In genomic region chr2:209351636-209352035, GRCh38 we compare ENCODE assay signal across 2 cellular contexts.
TF ChIP-seq lines count a peak whose summit lies in the region.

No MANE protein-coding gene starts in this region.

TF ChIP-seq in HepG2, 621 proteins besides CTCF, POLR2A, EP300 and RAD21 (continued from another document):
- TF ChIP-seq ZBTB49 (CRISPR knock-in tag; IDR thresholded peaks at IDR 0.05; ENCODE audit: borderline replicate concordance) (no peak), ZEB1 (IDR thresholded peaks at IDR 0.05; ENCODE audit: insufficient replicate concordance, low read depth) (no peak), PPARG (CRISPR knock-in tag; conservative IDR thresholded peaks at IDR 0.05) (no peak), ZNF225 (CRISPR knock-in tag; IDR thresholded peaks at IDR 0.05) (no peak), ZC3H13 (CRISPR knock-in tag; IDR thresholded peaks at IDR 0.05) (no peak), KDM5A (IDR thresholded peaks at IDR 0.05; ENCODE audit: borderline replicate concordance, low read length) (no peak), ZNF382 (CRISPR knock-in tag; IDR thresholded peaks at IDR 0.05; ENCODE audit: borderline replicate concordance) (no peak)
- TF ChIP-seq, protein P1, sequence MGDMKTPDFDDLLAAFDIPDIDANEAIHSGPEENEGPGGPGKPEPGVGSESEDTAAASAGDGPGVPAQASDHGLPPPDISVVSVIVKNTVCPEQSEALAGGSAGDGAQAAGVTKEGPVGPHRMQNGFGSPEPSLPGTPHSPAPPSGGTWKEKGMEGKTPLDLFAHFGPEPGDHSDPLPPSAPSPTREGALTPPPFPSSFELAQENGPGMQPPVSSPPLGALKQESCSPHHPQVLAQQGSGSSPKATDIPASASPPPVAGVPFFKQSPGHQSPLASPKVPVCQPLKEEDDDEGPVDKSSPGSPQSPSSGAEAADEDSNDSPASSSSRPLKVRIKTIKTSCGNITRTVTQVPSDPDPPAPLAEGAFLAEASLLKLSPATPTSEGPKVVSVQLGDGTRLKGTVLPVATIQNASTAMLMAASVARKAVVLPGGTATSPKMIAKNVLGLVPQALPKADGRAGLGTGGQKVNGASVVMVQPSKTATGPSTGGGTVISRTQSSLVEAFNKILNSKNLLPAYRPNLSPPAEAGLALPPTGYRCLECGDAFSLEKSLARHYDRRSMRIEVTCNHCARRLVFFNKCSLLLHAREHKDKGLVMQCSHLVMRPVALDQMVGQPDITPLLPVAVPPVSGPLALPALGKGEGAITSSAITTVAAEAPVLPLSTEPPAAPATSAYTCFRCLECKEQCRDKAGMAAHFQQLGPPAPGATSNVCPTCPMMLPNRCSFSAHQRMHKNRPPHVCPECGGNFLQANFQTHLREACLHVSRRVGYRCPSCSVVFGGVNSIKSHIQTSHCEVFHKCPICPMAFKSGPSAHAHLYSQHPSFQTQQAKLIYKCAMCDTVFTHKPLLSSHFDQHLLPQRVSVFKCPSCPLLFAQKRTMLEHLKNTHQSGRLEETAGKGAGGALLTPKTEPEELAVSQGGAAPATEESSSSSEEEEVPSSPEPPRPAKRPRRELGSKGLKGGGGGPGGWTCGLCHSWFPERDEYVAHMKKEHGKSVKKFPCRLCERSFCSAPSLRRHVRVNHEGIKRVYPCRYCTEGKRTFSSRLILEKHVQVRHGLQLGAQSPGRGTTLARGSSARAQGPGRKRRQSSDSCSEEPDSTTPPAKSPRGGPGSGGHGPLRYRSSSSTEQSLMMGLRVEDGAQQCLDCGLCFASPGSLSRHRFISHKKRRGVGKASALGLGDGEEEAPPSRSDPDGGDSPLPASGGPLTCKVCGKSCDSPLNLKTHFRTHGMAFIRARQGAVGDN (CRISPR knock-in tag; IDR thresholded peaks at IDR 0.05): no peak

TF ChIP-seq in HEK293, 187 proteins besides CTCF, POLR2A, EP300 and RAD21 (continued from another document):
- no peak for TF ChIP-seq ZBTB26 (tag by site-specific recombination; optimal IDR thresholded peaks at IDR 0.05)
- peak; percentile 81 for TF ChIP-seq GLIS1 (tag by site-specific recombination; IDR thresholded peaks at IDR 0.05)
- TF ChIP-seq ZNF433 (tag by site-specific recombination; IDR thresholded peaks at IDR 0.05; ENCODE audit: low read depth): no peak
- TF ChIP-seq FEZF1 (tag by site-specific recombination; IDR thresholded peaks at IDR 0.05): peak; percentile 73
- no peak for TF ChIP-seq ZNF768 (tag by site-specific recombination; IDR thresholded peaks at IDR 0.05)
- TF ChIP-seq, protein P2, sequence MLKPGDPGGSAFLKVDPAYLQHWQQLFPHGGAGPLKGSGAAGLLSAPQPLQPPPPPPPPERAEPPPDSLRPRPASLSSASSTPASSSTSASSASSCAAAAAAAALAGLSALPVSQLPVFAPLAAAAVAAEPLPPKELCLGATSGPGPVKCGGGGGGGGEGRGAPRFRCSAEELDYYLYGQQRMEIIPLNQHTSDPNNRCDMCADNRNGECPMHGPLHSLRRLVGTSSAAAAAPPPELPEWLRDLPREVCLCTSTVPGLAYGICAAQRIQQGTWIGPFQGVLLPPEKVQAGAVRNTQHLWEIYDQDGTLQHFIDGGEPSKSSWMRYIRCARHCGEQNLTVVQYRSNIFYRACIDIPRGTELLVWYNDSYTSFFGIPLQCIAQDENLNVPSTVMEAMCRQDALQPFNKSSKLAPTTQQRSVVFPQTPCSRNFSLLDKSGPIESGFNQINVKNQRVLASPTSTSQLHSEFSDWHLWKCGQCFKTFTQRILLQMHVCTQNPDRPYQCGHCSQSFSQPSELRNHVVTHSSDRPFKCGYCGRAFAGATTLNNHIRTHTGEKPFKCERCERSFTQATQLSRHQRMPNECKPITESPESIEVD (tag by site-specific recombination; IDR thresholded peaks at IDR 0.05): peak; percentile 38; the same call in 1 of the 2 replicates
